Comparison of ENCODE assay signal across 8 cellular contexts in the genomic region with DNA sequence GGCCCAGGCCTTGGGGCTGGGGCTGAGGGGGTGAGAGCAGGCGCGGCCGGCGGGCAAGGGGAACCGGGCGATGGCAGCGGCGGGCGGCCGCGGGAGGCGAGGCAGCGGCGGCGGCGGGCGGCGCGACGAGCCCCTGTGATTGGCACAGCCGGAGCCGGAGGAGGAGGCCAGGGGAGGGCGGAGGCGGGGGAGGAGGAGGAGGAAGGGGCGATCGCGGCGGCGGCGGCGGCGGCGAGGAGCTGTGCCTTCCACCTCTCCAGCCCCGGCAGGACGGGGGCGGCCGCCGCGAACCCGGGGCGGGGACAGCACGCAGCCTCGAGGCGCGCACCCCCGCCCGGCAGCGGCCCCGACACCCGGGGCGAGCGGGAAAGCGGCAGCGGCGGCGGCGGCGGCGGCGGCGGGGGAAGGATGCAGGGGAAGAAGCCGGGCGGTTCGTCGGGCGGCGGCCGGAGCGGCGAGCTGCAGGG. TPM values are rescaled to one million over a fixed set of nuclear protein-coding genes. Genes with fewer than 3 reads are reported as not detected.
A peak's percentile ranks its signal among the peaks of the same experiment; 100 is the strongest.
DNase-seq lines count a peak whose midpoint lies in the region; ATAC-seq and TF ChIP-seq lines count a peak whose summit lies in the region.

Gene SLCO3A1 (plus strand): TSS at position 208 of the 467 bp plus-strand sequence.

- peaks cover 8% of the 10 kb centered on the region for H3K4me1 Mint-ChIP-seq in chondrocyte (ENCODE audit: low read depth)

- no peak for TF ChIP-seq CTCF in chondrocyte (IDR thresholded peaks at IDR 0.05)

- H3K27me3 Mint-ChIP-seq in chondrocyte (ENCODE audit: low read depth): peaks cover 12% of the 10 kb centered on the region

- H3K9me3 Mint-ChIP-seq in chondrocyte (ENCODE audit: low read depth): no peaks in the 10 kb centered on the region

- no peaks in the 10 kb centered on the region for H3K4me1 ChIP-seq in ES-I3 (ENCODE audit: insufficient read depth, low read length)

- H3K36me3 Mint-ChIP-seq in chondrocyte (ENCODE audit: low read depth): no peaks in the 10 kb centered on the region

- no peaks in the 10 kb centered on the region for H3K9me3 ChIP-seq in ES-I3 (ENCODE audit: control insufficient read depth, insufficient read depth, low read length)

- no peak within 1 kb of the TSS for H3K27ac Mint-ChIP-seq in chondrocyte (ENCODE audit: unreplicated experiment)

- peak; percentile 45 for ATAC-seq in left lobe of liver

- peak within 1 kb of the TSS; percentile 78 for H3K9ac ChIP-seq in ES-I3 (ENCODE audit: low read depth, low read length)

- DNase-seq in HCEC 1CT: peak; percentile 52
- DNase-seq in MV-4-11 (lab: John Stamatoyannopoulos, UW): peak; percentile 22
- peak; percentile 41 to 66 (median 52) for DNase-seq in activated CD4-positive, CD25-positive, alpha-beta regulatory T cell (lab: John Stamatoyannopoulos, UW)
- no peak for DNase-seq in chondrocyte (ENCODE audit: low spot score)
- DNase-seq in left lobe of liver (ENCODE audit: low spot score): no peak
- DNase-seq in stimulated activated CD4-positive, alpha-beta T cell treated with anti-CD3 and anti-CD28 coated beads, Interleukin-2, amount 100 ng/mL, for 48 hours: peak; percentile 45 to 54
- no peak for DNase-seq in DMS114 treated with DMSO at 0.1 percent for 48 hours (lab: John Stamatoyannopoulos, UW; ENCODE audit: unreplicated experiment)

- H3K36me3 ChIP-seq in ES-I3 (ENCODE audit: insufficient read depth, low read length): no peaks in the 10 kb centered on the region; the same call in 1 of the 2 replicates

- peak within 1 kb of the TSS; percentile 77 for H3K4me3 Mint-ChIP-seq in chondrocyte (ENCODE audit: unreplicated experiment)

RNA-seq across cellular contexts. Expression of gene SLCO3A1, which starts in this region (rescaled TPM):
- 2.2 to 3.7 TPM (median 2.8 TPM) in 3 replicates for total RNA-seq in chondrocyte
- 3.4 TPM for total RNA-seq in left lobe of liver

Comparison
In these comparisons a context has a peak if more than half of its experiments do, and no peak if none do; other contexts are left out.
1. DNase-seq: peak in HCEC 1CT (single experiment), MV-4-11 (single experiment), activated CD4-positive, CD25-positive, alpha-beta regulatory T cell (4 of 4) and stimulated activated CD4-positive, alpha-beta T cell treated with anti-CD3 and anti-CD28 coated beads, Interleukin-2, amount 100 ng/mL, for 48 hours (2 of 2); none in chondrocyte (single experiment), left lobe of liver (single experiment) and DMS114 treated with DMSO at 0.1 percent for 48 hours (single experiment).